ENCODE assay signal across 26 cellular contexts in the genomic region with DNA sequence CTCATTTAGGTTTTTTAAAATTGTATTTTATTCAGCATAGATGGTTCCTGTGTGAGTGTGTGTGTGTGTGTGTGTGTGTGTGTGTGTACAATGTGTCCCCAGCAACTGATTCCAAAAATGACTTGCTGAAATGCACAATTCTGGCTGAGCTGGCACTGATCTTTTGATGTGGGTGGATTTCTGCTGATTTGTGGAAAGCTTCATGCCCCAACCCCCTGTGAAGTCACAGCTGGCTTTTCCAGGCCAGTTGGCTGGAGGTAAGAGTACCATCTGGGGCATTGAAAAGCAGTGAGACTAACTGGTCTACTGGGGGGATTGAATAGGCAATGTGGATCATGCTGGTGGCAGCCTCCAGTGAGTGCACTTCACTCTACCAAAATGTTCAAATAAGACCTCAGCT.
"Had no signal": no experiment of that assay in that cellular context is flagged by ENCODE, and none has a peak within 500 bp of the region (broad histone marks: within the 10 kb centered on the region; RNA-seq: fewer than 3 reads in every experiment).

No MANE protein-coding gene starts in this region.

- H3K27me3 ChIP-seq: body of pancreas, esophagus muscularis mucosa, hepatocyte, ovary, right lobe of liver, testis had no signal

- H3K27me3 Mint-ChIP-seq: activated naive CD8-positive, alpha-beta T cell; progenitor cell of endocrine pancreas had no signal

- ATAC-seq: activated T-cell treated with anti-CD3 and anti-CD28 coated beads, Interleukin-2, amount 50 U/mL, for 72 hours; body of pancreas; left cardiac atrium; left ventricle myocardium superior; right lobe of liver had no signal

- H3K4me1 ChIP-seq: body of pancreas, esophagus muscularis mucosa, right lobe of liver, testis had no signal

- H3K27ac Mint-ChIP-seq: activated naive CD8-positive, alpha-beta T cell; activated T-cell treated with anti-CD3 and anti-CD28 coated beads, Interleukin-2, amount 50 U/mL, for 72 hours; nephron; progenitor cell of endocrine pancreas had no signal

- H3K79me2 ChIP-seq: hepatocyte had no signal

- H3K27ac ChIP-seq: body of pancreas, esophagus muscularis mucosa, hepatocyte, ovary, right lobe of liver, testis had no signal

- H3K4me1 Mint-ChIP-seq: nephron had no signal

- H2AFZ ChIP-seq: hepatocyte had no signal

- H3K4me2 ChIP-seq: hepatocyte had no signal

- DNase-seq: activated CD4-positive, alpha-beta T cell treated with anti-CD3 and anti-CD28 coated beads for 4 hours; activated CD4-positive, alpha-beta T cell treated with anti-CD3 and anti-CD28 coated beads, Interleukin-2, amount 50 U/mL, for 4 hours; activated CD4-positive, CD25-positive, alpha-beta regulatory T cell; activated naive CD4-positive, alpha-beta T cell; activated T-cell treated with anti-CD3 and anti-CD28 coated beads for 4 hours; activated T-cell treated with anti-CD3 and anti-CD28 coated beads, Interleukin-2, amount 50 U/mL, for 72 hours; body of pancreas; dermis blood vessel endothelial cell; effector CD4-positive, alpha-beta T cell; foreskin melanocyte; left cardiac atrium; left ventricle myocardium superior; ovary; right lobe of liver; stimulated activated CD4-positive, alpha-beta T cell treated with anti-CD3 and anti-CD28 coated beads, Interleukin-2, amount 100 ng/mL, for 48 hours; stimulated activated naive CD4-positive, alpha-beta T cell treated with Interleukin-2 at 50 U/mL for 16 hours; testis; trophoblast cell had no signal

- H3K9me3 Mint-ChIP-seq: nephron had no signal

- H3K36me3 Mint-ChIP-seq: activated naive CD8-positive, alpha-beta T cell had no signal

- H3K4me3 ChIP-seq: body of pancreas, esophagus muscularis mucosa, hepatocyte, ovary, right lobe of liver, testis had no signal

- H3K9me3 ChIP-seq: body of pancreas, esophagus muscularis mucosa, ovary, right lobe of liver, testis had no signal

- FAIRE-seq: colon, keratinocyte, urothelium cell line had no signal

- H3K4me3 Mint-ChIP-seq: activated naive CD8-positive, alpha-beta T cell; activated T-cell treated with anti-CD3 and anti-CD28 coated beads, Interleukin-2, amount 50 U/mL, for 72 hours; nephron had no signal

- H3K36me3 ChIP-seq: esophagus muscularis mucosa, ovary, right lobe of liver had no signal
